ENCODE assay signal across 26 cellular contexts in the genomic region with DNA sequence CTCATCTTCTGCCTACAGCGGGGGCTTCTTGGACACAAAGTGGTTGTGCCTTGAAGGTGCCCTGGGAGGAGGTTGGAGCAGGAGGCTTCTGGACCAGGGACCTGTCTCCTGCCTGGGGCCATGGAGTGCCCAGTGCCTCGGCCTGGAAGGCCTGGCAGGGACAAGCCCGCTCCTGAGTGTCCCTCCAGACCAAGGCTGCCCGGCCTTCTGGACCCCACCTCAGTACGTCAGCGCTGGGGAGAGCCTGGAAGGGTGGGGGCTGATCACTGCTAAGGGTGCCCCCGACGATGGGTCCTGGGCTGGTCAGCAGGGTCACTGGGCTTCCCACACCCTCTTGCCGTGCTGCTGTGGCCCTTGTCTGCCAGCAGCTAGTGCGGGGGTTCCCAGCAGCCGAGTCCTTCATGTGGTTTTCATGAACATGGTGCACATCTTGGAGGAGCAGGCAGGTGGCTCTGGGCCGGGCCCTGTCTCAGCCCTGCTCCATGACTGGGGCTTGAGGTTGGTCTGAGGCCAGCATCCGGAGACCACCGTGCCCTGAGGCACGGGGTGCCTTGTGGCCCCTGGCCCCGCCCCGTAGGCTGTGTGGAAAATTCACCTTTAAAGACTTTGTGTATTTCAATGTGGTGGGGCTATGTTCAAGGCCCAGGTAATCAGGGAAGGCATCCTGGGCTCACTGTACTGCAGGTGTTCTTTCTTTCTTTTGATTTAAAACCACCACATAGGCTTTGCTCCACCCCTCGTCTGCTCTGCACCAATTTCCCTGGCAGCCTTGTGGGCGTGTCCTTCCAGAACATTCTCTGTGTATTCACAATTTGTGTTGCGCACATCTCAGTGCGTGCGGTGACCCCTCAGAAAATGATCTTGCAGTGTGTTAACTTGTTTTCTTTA. TPM values are rescaled to one million over a fixed set of nuclear protein-coding genes. Genes with fewer than 3 reads are reported as not detected.
DNase-seq lines count a peak whose midpoint lies in the region; ATAC-seq, FAIRE-seq and TF ChIP-seq lines count a peak whose summit lies in the region.
"Had no signal": no experiment of that assay in that cellular context is flagged by ENCODE, and none has a peak within 500 bp of the region (broad histone marks: within the 10 kb centered on the region; RNA-seq: fewer than 3 reads in every experiment).

No MANE protein-coding gene starts in this region.

- CTCF ChIA-PET in activated CD8-positive, alpha-beta memory T cell treated with anti-CD3 and anti-CD28 coated beads, Interleukin-2, amount 10 ng/mL, durations not matched to agents 7 days and 5 days (lab: Charles Lee): interaction anchor here (1.0 kb wide), 1 partner anchor 23 kb away, joined by 3 read pairs; a partner anchor contains a TSS

- no peak overlapping the region for H4K5ac ChIP-seq in H9 (ENCODE audit: insufficient read length, low read depth, low read length)

- no peak overlapping the region for H3T11ph ChIP-seq in H9 (ENCODE audit: low read length)

- H3K9me3 ChIP-seq in H9 (ENCODE audit: control insufficient read depth, low read depth, low read length): no peaks in the 10 kb centered on the region
- peaks cover 5 to 14% of the 10 kb centered on the region in 2 donors for H3K9me3 ChIP-seq in neuronal stem cell (replicated peaks in 1 of 2; ENCODE audit: control insufficient read depth in 2 of 2, insufficient read depth in 1 of 2, low read depth in 1 of 2, low read length in 2 of 2)
- H3K9me3 ChIP-seq in BE2C: no peaks in the 10 kb centered on the region
- H3K9me3 ChIP-seq: MG63, mucosa of descending colon, Peyer's patch, SJSA1, upper lobe of left lung had no signal

- H3K79me1 ChIP-seq in H9 (ENCODE audit: insufficient read depth, low read depth, low read length, poor library complexity, severe bottlenecking): no peaks in the 10 kb centered on the region
- H3K79me1 ChIP-seq in neuronal stem cell (ENCODE audit: low read depth, low read length): peaks cover 17% of the 10 kb centered on the region

- POLR2A ChIA-PET in activated naive CD8-positive, alpha-beta T cell treated with anti-CD3 and anti-CD28 coated beads, Interleukin-2, amount 10 ng/mL, durations not matched to agents 7 days and 5 days (lab: Charles Lee): no interaction called here

- peak overlapping the region; percentile 52; the same call in 1 of the 2 replicates for H3K14ac ChIP-seq in H9 (ENCODE audit: insufficient read depth, low read length)
- H3K14ac ChIP-seq in neuronal stem cell (ENCODE audit: low read length): no peak overlapping the region

- no peak overlapping the region for H3K56ac ChIP-seq in H9 (ENCODE audit: insufficient read length, low read depth, low read length)

- H3K23ac ChIP-seq in H9 (ENCODE audit: insufficient read length, low read depth, low read length) (no peak overlapping the region), neuronal stem cell (ENCODE audit: low read depth, low read length, poor library complexity) (no peak overlapping the region)

- H2BK120ac ChIP-seq in H9 (ENCODE audit: low read depth, low read length, poor library complexity, severe bottlenecking) (no peak overlapping the region), neuronal stem cell (ENCODE audit: low read depth, low read length) (no peak overlapping the region)

- H3K27me3 ChIP-seq in H9 (ENCODE audit: insufficient read depth, low read length) (no peaks in the 10 kb centered on the region), neuronal stem cell (ENCODE audit: control insufficient read depth in 3 of 3, insufficient read depth in 3 of 3, low read depth in 1 of 3, low read length in 3 of 3) (no peaks in the 10 kb centered on the region), BE2C (no peaks in the 10 kb centered on the region)
- H3K27me3 ChIP-seq: foreskin keratinocyte, MG63, Peyer's patch, SJSA1, upper lobe of left lung had no signal

- peak; percentile 21 for ATAC-seq in activated CD8-positive, alpha-beta memory T cell treated with anti-CD3 and anti-CD28 coated beads, Interleukin-2, amount 10 ng/mL, durations not matched to agents 7 days and 5 days
- ATAC-seq in activated naive CD8-positive, alpha-beta T cell treated with anti-CD3 and anti-CD28 coated beads, Interleukin-2, amount 10 ng/mL, durations not matched to agents 7 days and 5 days (ENCODE audit: low read depth): peak; percentile 32
- ATAC-seq in HG02571 (IDR thresholded peaks at IDR 0.05; ENCODE audit: unreplicated experiment): no peak
- ATAC-seq: foreskin keratinocyte; mucosa of descending colon; stimulated activated memory B cell treated with anti-CD40 and anti-IgM and Interleukin-4, amounts not matched to agents 10 μg/mL and 1 μg/mL and 100 μg/mL, for 72 hours had no signal

- no peaks in the 10 kb centered on the region for H4K20me1 ChIP-seq in H9 (ENCODE audit: control insufficient read depth, insufficient read depth, insufficient read length)

- no peak for FAIRE-seq in GM12892 (lab: Jason Lieb, UNC)
- FAIRE-seq: A204.1, small intestine had no signal

- peak overlapping the region in 1 of 2 donors; percentile 42 for H3K4me3 ChIP-seq in neuronal stem cell (ENCODE audit: low read length in 2 of 2)
- no peak overlapping the region for H3K4me3 ChIP-seq in BE2C (ENCODE audit: low read depth, low read length)
- H3K4me3 ChIP-seq: MG63, mucosa of descending colon, Peyer's patch, SJSA1, upper lobe of left lung had no signal

- no peak overlapping the region for H3K4me2 ChIP-seq in H9 (ENCODE audit: insufficient read depth, insufficient read length, low read length)
- no peak overlapping the region for H3K4me2 ChIP-seq in neuronal stem cell (ENCODE audit: insufficient read depth, low read length, poor library complexity, severe bottlenecking)

- no peak overlapping the region for H3K4me3 Mint-ChIP-seq in activated CD8-positive, alpha-beta memory T cell treated with anti-CD3 and anti-CD28 coated beads, Interleukin-2, amount 10 ng/mL, durations not matched to agents 7 days and 5 days
- H3K4me3 Mint-ChIP-seq in H9: no peak overlapping the region
- H3K4me3 Mint-ChIP-seq in activated naive CD8-positive, alpha-beta T cell treated with anti-CD3 and anti-CD28 coated beads, Interleukin-2, amount 10 ng/mL, durations not matched to agents 7 days and 5 days: no peak overlapping the region
- H3K4me3 Mint-ChIP-seq: activated CD4-positive, alpha-beta memory T cell treated with anti-CD3 and anti-CD28 coated beads for 36 hours; activated T-cell treated with anti-CD3 and anti-CD28 coated beads, Interleukin-2, amount 50 U/mL, for 4 hours; B cell; brain; stimulated activated memory B cell treated with anti-CD40 and anti-IgM and Interleukin-4, amounts not matched to agents 10 μg/mL and 1 μg/mL and 100 μg/mL, for 72 hours had no signal

- H3K4ac ChIP-seq in H9 (ENCODE audit: low read depth, low read length) (no peak overlapping the region), neuronal stem cell (ENCODE audit: low read length) (no peak overlapping the region)

- H2BK12ac ChIP-seq in H9 (ENCODE audit: insufficient read length, low read depth, low read length) (no peak overlapping the region), neuronal stem cell (ENCODE audit: low read length) (no peak overlapping the region)

- H3K9ac ChIP-seq in H9 (ENCODE audit: extremely low read depth, insufficient read length, low read length) (no peak overlapping the region), neuronal stem cell (ENCODE audit: low read depth, low read length, poor library complexity) (no peak overlapping the region)

- H3K27me3 Mint-ChIP-seq in activated CD8-positive, alpha-beta memory T cell treated with anti-CD3 and anti-CD28 coated beads, Interleukin-2, amount 10 ng/mL, durations not matched to agents 7 days and 5 days: peaks cover 4% of the 10 kb centered on the region
- H3K27me3 Mint-ChIP-seq in H9 (ENCODE audit: low read depth): no peaks in the 10 kb centered on the region
- no peaks in the 10 kb centered on the region for H3K27me3 Mint-ChIP-seq in activated naive CD8-positive, alpha-beta T cell treated with anti-CD3 and anti-CD28 coated beads, Interleukin-2, amount 10 ng/mL, durations not matched to agents 7 days and 5 days
- H3K27me3 Mint-ChIP-seq: activated CD4-positive, alpha-beta memory T cell treated with anti-CD3 and anti-CD28 coated beads for 36 hours; B cell; stimulated activated memory B cell treated with anti-CD40 and anti-IgM and Interleukin-4, amounts not matched to agents 10 μg/mL and 1 μg/mL and 100 μg/mL, for 72 hours had no signal

- no peak overlapping the region for H4K8ac ChIP-seq in H9 (replicated peaks; ENCODE audit: insufficient read length, low read depth, low read length)
- H4K8ac ChIP-seq in neuronal stem cell (ENCODE audit: low read depth, low read length): no peak overlapping the region

- H3K27ac Mint-ChIP-seq in activated CD8-positive, alpha-beta memory T cell treated with anti-CD3 and anti-CD28 coated beads, Interleukin-2, amount 10 ng/mL, durations not matched to agents 7 days and 5 days: peak overlapping the region; percentile 20
- H3K27ac Mint-ChIP-seq in H9: peak overlapping the region; percentile 9 to 83 (median 68); a peak in 3 of 7 replicates
- H3K27ac Mint-ChIP-seq in activated naive CD8-positive, alpha-beta T cell treated with anti-CD3 and anti-CD28 coated beads, Interleukin-2, amount 10 ng/mL, durations not matched to agents 7 days and 5 days: no peak overlapping the region
- H3K27ac Mint-ChIP-seq: activated CD4-positive, alpha-beta memory T cell treated with anti-CD3 and anti-CD28 coated beads for 36 hours; B cell; brain; stimulated activated memory B cell treated with anti-CD40 and anti-IgM and Interleukin-4, amounts not matched to agents 10 μg/mL and 1 μg/mL and 100 μg/mL, for 72 hours had no signal

- no peak overlapping the region for H2BK20ac ChIP-seq in H9 (ENCODE audit: low read depth, low read length, poor library complexity, severe bottlenecking)

- H3K4me1 Mint-ChIP-seq in activated CD8-positive, alpha-beta memory T cell treated with anti-CD3 and anti-CD28 coated beads, Interleukin-2, amount 10 ng/mL, durations not matched to agents 7 days and 5 days: peaks cover 17% of the 10 kb centered on the region
- H3K4me1 Mint-ChIP-seq in H9: no peaks in the 10 kb centered on the region
- peaks cover 25% of the 10 kb centered on the region for H3K4me1 Mint-ChIP-seq in activated naive CD8-positive, alpha-beta T cell treated with anti-CD3 and anti-CD28 coated beads, Interleukin-2, amount 10 ng/mL, durations not matched to agents 7 days and 5 days
- H3K4me1 Mint-ChIP-seq: brain had no signal

- DNase-seq in activated CD8-positive, alpha-beta memory T cell treated with anti-CD3 and anti-CD28 coated beads, Interleukin-2, amount 10 ng/mL, durations not matched to agents 7 days and 5 days: no peak
- no peak for DNase-seq in activated CD8-positive, alpha-beta memory T cell treated with anti-CD3 and anti-CD28 coated beads, Interleukin-2, amount 50 U/mL, for 48 hours
- DNase-seq in H9: no peak
- DNase-seq in activated naive CD8-positive, alpha-beta T cell treated with anti-CD3 and anti-CD28 coated beads, Interleukin-2, amount 10 ng/mL, durations not matched to agents 7 days and 5 days: no peak
- DNase-seq in neuronal stem cell (ENCODE audit: low spot score): no peak
- no peak for DNase-seq in BE2C
- DNase-seq in GM12892 (ENCODE audit: insufficient read length): no peak
- DNase-seq: activated CD4-positive, alpha-beta memory T cell treated with anti-CD3 and anti-CD28 coated beads for 36 hours; activated T-cell treated with anti-CD3 and anti-CD28 coated beads, Interleukin-2, amount 50 U/mL, for 4 hours; effector CD4-positive, alpha-beta T cell; erythroblast; foreskin keratinocyte; MG63; mucosa of descending colon; NCI-H1436; NCI-H510A; Peyer's patch; small intestine; stimulated activated CD4-positive, alpha-beta T cell treated with anti-CD3 and anti-CD28 coated beads, Interleukin-2, amount 100 ng/mL, for 24 hours had no signal

- H3K36me3 ChIP-seq in neuronal stem cell (replicated peaks in 1 of 2; ENCODE audit: control insufficient read depth in 2 of 2, insufficient read depth in 2 of 2, low read length in 2 of 2) (peaks cover 6 to 56% of the 10 kb centered on the region in 2 donors), BE2C (peaks cover 11% of the 10 kb centered on the region)

- no peaks in the 10 kb centered on the region for H3K9me3 Mint-ChIP-seq in activated CD8-positive, alpha-beta memory T cell treated with anti-CD3 and anti-CD28 coated beads, Interleukin-2, amount 10 ng/mL, durations not matched to agents 7 days and 5 days (ENCODE audit: low read depth)
- no peaks in the 10 kb centered on the region; a peak in 2 of 5 replicates for H3K9me3 Mint-ChIP-seq in H9
- H3K9me3 Mint-ChIP-seq in activated naive CD8-positive, alpha-beta T cell treated with anti-CD3 and anti-CD28 coated beads, Interleukin-2, amount 10 ng/mL, durations not matched to agents 7 days and 5 days: no peaks in the 10 kb centered on the region
- H3K9me3 Mint-ChIP-seq: activated CD4-positive, alpha-beta memory T cell treated with anti-CD3 and anti-CD28 coated beads for 36 hours; activated T-cell treated with anti-CD3 and anti-CD28 coated beads, Interleukin-2, amount 50 U/mL, for 4 hours; stimulated activated memory B cell treated with anti-CD40 and anti-IgM and Interleukin-4, amounts not matched to agents 10 μg/mL and 1 μg/mL and 100 μg/mL, for 72 hours had no signal

- WGBS in H9 (ENCODE audit: extremely low coverage, insufficient read length, low lambda C conversion rate): no CpG with 5 or more reads among the region's 22 CpGs
- no CpG with 5 or more reads among the region's 22 CpGs for WGBS in neuronal stem cell (ENCODE audit: extremely low coverage in 2 of 2, insufficient read length in 2 of 2, insufficient replicate concordance in 1 of 2), 2 donors

- H3K27ac ChIP-seq in H9 (ENCODE audit: insufficient read length, low read depth, low read length) (no peak overlapping the region), neuronal stem cell (replicated peaks; ENCODE audit: low read length) (no peak overlapping the region)
- H3K27ac ChIP-seq: foreskin keratinocyte, Peyer's patch, SJSA1, upper lobe of left lung had no signal

- no peaks in the 10 kb centered on the region; the same call in 1 of the 2 replicates for H3K79me2 ChIP-seq in H9 (ENCODE audit: insufficient read depth, low read length)

- H3K36me3 Mint-ChIP-seq in activated CD8-positive, alpha-beta memory T cell treated with anti-CD3 and anti-CD28 coated beads, Interleukin-2, amount 10 ng/mL, durations not matched to agents 7 days and 5 days: peaks cover 13% of the 10 kb centered on the region
- peaks cover 14 to 30% (median 16%) of the 10 kb centered on the region in 3 experiments; a peak in 6 of 7 replicates for H3K36me3 Mint-ChIP-seq in H9 (ENCODE audit: insufficient read depth in 1 of 3, low read depth in 3 of 3)
- peaks cover 10% of the 10 kb centered on the region for H3K36me3 Mint-ChIP-seq in activated naive CD8-positive, alpha-beta T cell treated with anti-CD3 and anti-CD28 coated beads, Interleukin-2, amount 10 ng/mL, durations not matched to agents 7 days and 5 days

- TF ChIP-seq CTCF in H9 (conservative IDR thresholded peaks at IDR 0.05) (no peak), BE2C (IDR thresholded peaks at IDR 0.05; ENCODE audit: low read depth, low read length) (no peak)

- H2BK5ac ChIP-seq in H9 (ENCODE audit: insufficient read length, low read length) (no peak overlapping the region), neuronal stem cell (ENCODE audit: low read length) (no peak overlapping the region)

- no peak overlapping the region for H2BK15ac ChIP-seq in H9 (ENCODE audit: low read depth, low read length)
- H2BK15ac ChIP-seq in neuronal stem cell (ENCODE audit: low read length): no peak overlapping the region

- H3K23me2 ChIP-seq in H9 (ENCODE audit: insufficient read length, low read depth, low read length, poor library complexity, severe bottlenecking): no peaks in the 10 kb centered on the region

- no peak for TF ChIP-seq POLR2A in GM12892 (IDR thresholded peaks at IDR 0.05; ENCODE audit: low read depth, low read length)

- H2AFZ ChIP-seq in H9 (ENCODE audit: low read length): no peak overlapping the region
- no peak overlapping the region for H2AFZ ChIP-seq in neuronal stem cell (ENCODE audit: low read length)

- no peak overlapping the region for H2AK5ac ChIP-seq in H9 (ENCODE audit: insufficient read length, low read length)
- peak overlapping the region; percentile 2 for H2AK5ac ChIP-seq in neuronal stem cell (ENCODE audit: low read depth, low read length)

- H4K91ac ChIP-seq in H9 (ENCODE audit: insufficient read length, low read depth, low read length) (no peak overlapping the region), neuronal stem cell (ENCODE audit: low read depth, low read length, poor library complexity) (no peak overlapping the region)

- no peaks in the 10 kb centered on the region for H3K4me1 ChIP-seq in H9 (ENCODE audit: insufficient read depth, low read length)
- no peaks in the 10 kb centered on the region for H3K4me1 ChIP-seq in neuronal stem cell (ENCODE audit: control insufficient read depth in 2 of 2, insufficient read depth in 1 of 2, low read depth in 1 of 2, low read length in 2 of 2)
- no peaks in the 10 kb centered on the region for H3K4me1 ChIP-seq in BE2C
- H3K4me1 ChIP-seq: foreskin keratinocyte, Peyer's patch, SJSA1 had no signal

- H3K18ac ChIP-seq in H9 (ENCODE audit: insufficient read length, low read depth, low read length) (no peak overlapping the region), neuronal stem cell (ENCODE audit: low read length) (no peak overlapping the region)

RNA-seq across cellular contexts. Expression of a gene that starts 22.4 kb away (rescaled TPM):
- 10 to 100 TPM; 76.9 to 92.1 TPM for total RNA-seq in activated CD8-positive, alpha-beta memory T cell treated with anti-CD3 and anti-CD28 coated beads, Interleukin-2, amount 10 ng/mL, durations not matched to agents 7 days and 5 days
- total RNA-seq in H9 (2021): 91.6 and 93.9 TPM in 2 replicates
- total RNA-seq in activated naive CD8-positive, alpha-beta T cell treated with anti-CD3 and anti-CD28 coated beads, Interleukin-2, amount 10 ng/mL, durations not matched to agents 7 days and 5 days: 10 to 100 TPM; 84.4 to 91.7 TPM
- polyA plus RNA-seq in neuronal stem cell (2013, experiment 1 of 2): 48.7 TPM
- polyA plus RNA-seq in neuronal stem cell (2013, experiment 2 of 2): 51.0 TPM
- polyA plus RNA-seq in BE2C (2012; ENCODE audit: insufficient read depth, insufficient read length, low read depth): 93.3 TPM
- polyA plus RNA-seq in GM12892 (2012; ENCODE audit: missing spikeins): 15.2 TPM

RNA-seq across cellular contexts. Expression of a gene that starts 32.3 kb away (rescaled TPM):
- 10 to 100 TPM; 20.2 to 27.7 TPM for total RNA-seq in activated CD8-positive, alpha-beta memory T cell treated with anti-CD3 and anti-CD28 coated beads, Interleukin-2, amount 10 ng/mL, durations not matched to agents 7 days and 5 days
- total RNA-seq in H9 (2021): 80.9 and 81.7 TPM in 2 replicates
- total RNA-seq in activated naive CD8-positive, alpha-beta T cell treated with anti-CD3 and anti-CD28 coated beads, Interleukin-2, amount 10 ng/mL, durations not matched to agents 7 days and 5 days: 10 to 100 TPM; 21.3 to 23.7 TPM
- polyA plus RNA-seq in neuronal stem cell (2013, experiment 1 of 2): 13.4 TPM
- polyA plus RNA-seq in neuronal stem cell (2013, experiment 2 of 2): 13.0 TPM
- 91.5 TPM for polyA plus RNA-seq in BE2C (2012; ENCODE audit: insufficient read depth, insufficient read length, low read depth)
- polyA plus RNA-seq in GM12892 (2012; ENCODE audit: missing spikeins): 2.1 TPM

RNA-seq across cellular contexts. Expression of a gene that starts 46.3 kb away (rescaled TPM):
- total RNA-seq in activated CD8-positive, alpha-beta memory T cell treated with anti-CD3 and anti-CD28 coated beads, Interleukin-2, amount 10 ng/mL, durations not matched to agents 7 days and 5 days: 10 to 100 TPM; 31.6 to 35.6 TPM
- 49.4 and 50.0 TPM in 2 replicates for total RNA-seq in H9 (2021)
- 10 to 100 TPM; 40.7 to 42.7 TPM for total RNA-seq in activated naive CD8-positive, alpha-beta T cell treated with anti-CD3 and anti-CD28 coated beads, Interleukin-2, amount 10 ng/mL, durations not matched to agents 7 days and 5 days
- 24.6 TPM for polyA plus RNA-seq in neuronal stem cell (2013, experiment 1 of 2)
- 25.4 TPM for polyA plus RNA-seq in neuronal stem cell (2013, experiment 2 of 2)
- 141 TPM for polyA plus RNA-seq in BE2C (2012; ENCODE audit: insufficient read depth, insufficient read length, low read depth)
- polyA plus RNA-seq in GM12892 (2012; ENCODE audit: missing spikeins): 13.5 TPM
